In genomic region chr9:81671880-81672280, GRCh38 we compare ENCODE assay signal across 11 cellular contexts. TPM values are rescaled to one million over a fixed set of nuclear protein-coding genes. Genes with fewer than 3 reads are reported as not detected.
DNase-seq lines count a peak whose midpoint lies in the region; ATAC-seq and TF ChIP-seq lines count a peak whose summit lies in the region.
"Had no signal": no experiment of that assay in that cellular context is flagged by ENCODE, and none has a peak within 500 bp of the region (broad histone marks: within the 10 kb centered on the region; RNA-seq: fewer than 3 reads in every experiment).

No MANE protein-coding gene starts in this region.

- intact Hi-C loops in right cardiac atrium (cut with DNase I) = loop anchor here in 2 of 4 donors (5.0 kb wide), 1 partner anchor 150 kb away; no protein-coding TSS in a partner anchor

- WGBS in right cardiac atrium = 24% methylated on average over 3 of the region's 3 CpGs

- H3K27ac ChIP-seq in right cardiac atrium (ENCODE audit: low read length) (no peak overlapping the region), SJCRH30 (no peak overlapping the region)
- H3K27ac ChIP-seq: BLaER1 had no signal

- H3K4me1 ChIP-seq in right cardiac atrium (ENCODE audit: control insufficient read depth, insufficient read depth, low read length) (peaks cover 6% of the 10 kb centered on the region), SJCRH30 (no peaks in the 10 kb centered on the region)

- peak in 57 of 76 experiments; percentile 7 to 80 (median 43) for DNase-seq in HUDEP-2 (lab: John Stamatoyannopoulos, UW; ENCODE audit: unreplicated experiment in 76 of 76)
- peak; percentile 49 to 98 for DNase-seq in cardiac fibroblast (ENCODE audit: low read depth in 2 of 2)
- peak; percentile 94 to 96 (median 94) for DNase-seq in right cardiac atrium
- DNase-seq in putamen (ENCODE audit: low spot score) = peak; percentile 81
- no peak for DNase-seq in COLO668 (lab: John Stamatoyannopoulos, UW; ENCODE audit: unreplicated experiment)
- no peak for DNase-seq in SJCRH30
- DNase-seq in activated T-cell treated with anti-CD3 and anti-CD28 coated beads, Interleukin-2, amount 50 U/mL, for 4 hours = no peak
- DNase-seq: stimulated activated naive B cell treated with anti-CD40 and anti-IgM and Interleukin-4, amounts not matched to agents 10 μg/mL and 1 μg/mL and 100 μg/mL, for 72 hours had no signal

- no peaks in the 10 kb centered on the region for H3K36me3 Mint-ChIP-seq in activated T-cell treated with anti-CD3 and anti-CD28 coated beads, Interleukin-2, amount 50 U/mL, for 4 hours (ENCODE audit: insufficient read depth)

- H3K36me3 ChIP-seq in SJCRH30 = peaks cover 88% of the 10 kb centered on the region

- H3K27me3 Mint-ChIP-seq in activated T-cell treated with anti-CD3 and anti-CD28 coated beads, Interleukin-2, amount 50 U/mL, for 4 hours (ENCODE audit: low read depth) = peaks cover 2% of the 10 kb centered on the region
- H3K27me3 Mint-ChIP-seq: stimulated activated naive B cell treated with anti-CD40 and anti-IgM and Interleukin-4, amounts not matched to agents 10 μg/mL and 1 μg/mL and 100 μg/mL, for 72 hours had no signal

- H3K9me3 ChIP-seq in right cardiac atrium (ENCODE audit: control insufficient read depth, low read length) (no peaks in the 10 kb centered on the region), SJCRH30 (replicated peaks) (no peaks in the 10 kb centered on the region)
- H3K9me3 ChIP-seq: BLaER1 had no signal

- H3K27me3 ChIP-seq in right cardiac atrium (ENCODE audit: control insufficient read depth, insufficient read depth) = no peaks in the 10 kb centered on the region
- H3K27me3 ChIP-seq in SJCRH30 = no peaks in the 10 kb centered on the region
- H3K27me3 ChIP-seq: BLaER1 had no signal

- peak; percentile 99 for ATAC-seq in right cardiac atrium
- no peak for ATAC-seq in GM21381 (IDR thresholded peaks at IDR 0.05; ENCODE audit: unreplicated experiment)
- no peak for ATAC-seq in activated T-cell treated with anti-CD3 and anti-CD28 coated beads, Interleukin-2, amount 50 U/mL, for 4 hours
- ATAC-seq: K562; stimulated activated naive B cell treated with anti-CD40 and anti-IgM and Interleukin-4, amounts not matched to agents 10 μg/mL and 1 μg/mL and 100 μg/mL, for 72 hours had no signal

- H3K9me3 Mint-ChIP-seq in activated T-cell treated with anti-CD3 and anti-CD28 coated beads, Interleukin-2, amount 50 U/mL, for 4 hours = peaks cover 3% of the 10 kb centered on the region
- H3K9me3 Mint-ChIP-seq: stimulated activated naive B cell treated with anti-CD40 and anti-IgM and Interleukin-4, amounts not matched to agents 10 μg/mL and 1 μg/mL and 100 μg/mL, for 72 hours had no signal

- no peak overlapping the region for H3K4me3 ChIP-seq in cardiac fibroblast (replicated peaks in 1 of 2; ENCODE audit: low read depth in 2 of 2, low read length in 2 of 2)
- no peak overlapping the region for H3K4me3 ChIP-seq in right cardiac atrium (ENCODE audit: low read length)
- H3K4me3 ChIP-seq in SJCRH30 = no peak overlapping the region
- H3K4me3 ChIP-seq: BLaER1, K562 had no signal

- no peak for TF ChIP-seq CTCF in cardiac fibroblast (IDR thresholded peaks at IDR 0.05; ENCODE audit: low read depth, low read length)

- no peak overlapping the region for H3K4me3 Mint-ChIP-seq in activated T-cell treated with anti-CD3 and anti-CD28 coated beads, Interleukin-2, amount 50 U/mL, for 4 hours
- H3K4me3 Mint-ChIP-seq: stimulated activated naive B cell treated with anti-CD40 and anti-IgM and Interleukin-4, amounts not matched to agents 10 μg/mL and 1 μg/mL and 100 μg/mL, for 72 hours had no signal

- no peaks in the 10 kb centered on the region for H3K4me1 Mint-ChIP-seq in activated T-cell treated with anti-CD3 and anti-CD28 coated beads, Interleukin-2, amount 50 U/mL, for 4 hours (ENCODE audit: low read depth)

RNA-seq across cellular contexts. Expression of gene TLE1, which starts 17.5 kb away (rescaled TPM):
- 10 to 100 TPM; 14.9 to 18.4 (median 16.0) TPM for total RNA-seq in right cardiac atrium
- 14.8 TPM for polyA plus RNA-seq in right cardiac atrium
- 101 and 102 TPM in 2 replicates for total RNA-seq in SJCRH30 (2014; rRNA removed; shearing (Covaris generic))
- total RNA-seq in activated T-cell treated with anti-CD3 and anti-CD28 coated beads, Interleukin-2, amount 50 U/mL, for 4 hours = under 1 TPM; 0.35 to 0.55 (median 0.49) TPM
- polyA plus RNA-seq: K562 had no signal

Comparison
In these comparisons a context has a peak if more than half of its experiments do, and no peak if none do; other contexts are left out.
1. DNase-seq: peak in HUDEP-2 (57 of 76), cardiac fibroblast (2 of 2), right cardiac atrium (3 of 3) and putamen (single experiment); none in COLO668 (single experiment), SJCRH30 (0 of 2) and activated T-cell treated with anti-CD3 and anti-CD28 coated beads, Interleukin-2, amount 50 U/mL, for 4 hours (single experiment).
2. ATAC-seq: peak in right cardiac atrium (2 of 2); none in GM21381 (single experiment) and activated T-cell treated with anti-CD3 and anti-CD28 coated beads, Interleukin-2, amount 50 U/mL, for 4 hours (0 of 2).
3. RNA of gene TLE1, which starts 17.5 kb away (total RNA-seq): 101 to 102 TPM in SJCRH30 and 14.9 to 18.4 TPM in right cardiac atrium; 0.35 to 0.55 TPM in activated T-cell treated with anti-CD3 and anti-CD28 coated beads, Interleukin-2, amount 50 U/mL, for 4 hours; every median in the first group is over 10 times any median in the second.